Comparison of ENCODE assay signal across 30 cellular contexts in the genomic region with DNA sequence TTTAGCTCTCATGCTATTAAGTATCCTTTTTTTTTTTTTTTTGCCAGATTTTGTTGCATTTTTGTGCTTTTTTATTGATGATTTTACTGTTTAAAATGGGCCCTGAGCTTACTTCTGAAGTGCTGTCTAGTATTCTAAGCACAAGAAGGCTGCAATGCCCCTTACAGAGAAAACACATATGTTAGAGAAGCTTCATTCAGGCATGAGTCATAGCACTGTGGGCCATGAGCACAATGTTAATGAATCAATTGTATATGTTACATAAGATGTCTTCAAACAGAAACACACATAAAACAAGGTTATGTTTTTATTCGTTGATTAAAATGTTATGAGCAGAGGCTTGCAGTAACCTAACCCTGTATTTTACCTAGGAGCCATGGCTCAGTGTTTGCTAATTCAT.
A peak's percentile ranks its signal among the peaks of the same experiment; 100 is the strongest.
DNase-seq lines count a peak whose midpoint lies in the region; TF ChIP-seq lines count a peak whose summit lies in the region.
"Had no signal": no experiment of that assay in that cellular context is flagged by ENCODE, and none has a peak within 500 bp of the region (broad histone marks: within the 10 kb centered on the region; RNA-seq: fewer than 3 reads in every experiment).

No MANE protein-coding gene starts in this region.

- H3K4me3 ChIP-seq in fibroblast of mammary gland (ENCODE audit: control insufficient read depth, low read depth, low read length), result no peak overlapping the region
- H3K4me3 ChIP-seq: cardiac muscle cell, coronary artery, GM12878, left ventricle myocardium inferior, SJCRH30, skin epidermis, uterus had no signal

- in situ Hi-C loops in G401 (cut with HindIII; ENCODE audit: low sequenced_read_pairs), result no loop called here

- DNase-seq in NCI-H2171 treated with DMSO at 0.1 percent for 48 hours (lab: John Stamatoyannopoulos, UW), result peak; percentile 3
- DNase-seq in NCI-H2171 (lab: John Stamatoyannopoulos, UW), result no peak
- DNase-seq in RPMI7951 (ENCODE audit: low read depth), result peak; percentile 13
- DNase-seq in fibroblast of mammary gland (ENCODE audit: low read depth), result peak; percentile 46
- no peak for DNase-seq in G401 (ENCODE audit: low spot score)
- no peak for DNase-seq in SW480 (ENCODE audit: low spot score)
- no peak for DNase-seq in pons (ENCODE audit: low spot score)
- no peak for DNase-seq in stimulated activated CD4-positive, alpha-beta T cell treated with anti-CD3 and anti-CD28 coated beads, Interleukin-4, amount 100 ng/mL, for 4 hours
- DNase-seq: 8988T; activated CD4-positive, alpha-beta T cell treated with anti-CD3 and anti-CD28 coated beads for 1 hour; activated CD8-positive, alpha-beta T cell treated with anti-CD3 and anti-CD28 coated beads for 36 hours; amygdala; BE2C; DND-41; effector memory CD4-positive, alpha-beta T cell; HFFc6; left ventricle myocardium inferior; midbrain; natural killer cell; NCI-H1092; NCI-H187; NCI-H526 treated with DMSO at 0.1 percent for 48 hours; occipital lobe; SJCRH30; stimulated activated naive CD8-positive, alpha-beta T cell treated with anti-CD3 and anti-CD28 coated beads, Interleukin-15, amount 100 ng/mL, for 72 hours; uterus had no signal

- TF ChIP-seq CTCF in fibroblast of mammary gland (conservative IDR thresholded peaks at IDR 0.05; ENCODE audit: control insufficient read depth, insufficient read depth, low read depth, low read length), result no peak

Comparison
In these comparisons a context has a peak if more than half of its experiments do, and no peak if none do; other contexts are left out.
1. DNase-seq: peak in NCI-H2171 treated with DMSO at 0.1 percent for 48 hours (single experiment), RPMI7951 (single experiment) and fibroblast of mammary gland (single experiment); none in NCI-H2171 (single experiment), G401 (single experiment), SW480 (single experiment), pons (single experiment) and stimulated activated CD4-positive, alpha-beta T cell treated with anti-CD3 and anti-CD28 coated beads, Interleukin-4, amount 100 ng/mL, for 4 hours (0 of 2).